24 cellular contexts compared by ENCODE assay signal in the genomic region with DNA sequence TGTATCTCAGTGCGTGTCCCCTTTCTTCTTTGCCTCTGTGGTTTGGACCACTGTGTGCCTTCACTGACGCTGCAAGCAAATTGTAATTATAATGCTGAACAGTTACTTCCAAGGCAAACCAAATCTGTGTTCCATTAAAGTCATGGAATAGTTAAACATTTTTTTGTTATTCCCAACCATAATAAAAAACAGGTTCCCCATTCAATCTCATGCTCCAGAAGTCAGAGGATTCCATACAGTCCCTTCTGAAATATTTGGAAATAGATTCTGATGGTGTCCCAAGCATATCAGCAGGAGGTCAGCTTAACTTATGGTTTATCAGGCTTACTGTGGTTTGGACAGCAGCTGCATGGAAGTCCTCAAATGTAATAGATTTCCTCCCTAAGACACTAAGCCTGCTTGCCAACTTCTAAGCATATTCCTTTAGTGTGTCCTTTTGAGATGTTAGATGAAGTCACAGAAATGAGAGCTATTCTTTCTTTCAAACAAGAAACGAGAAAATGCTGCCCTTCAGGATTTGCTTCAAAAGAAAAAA.
DNase-seq lines count a peak whose midpoint lies in the region; ATAC-seq, FAIRE-seq and TF ChIP-seq lines count a peak whose summit lies in the region.
"Had no signal": no experiment of that assay in that cellular context is flagged by ENCODE, and none has a peak within 500 bp of the region (broad histone marks: within the 10 kb centered on the region; RNA-seq: fewer than 3 reads in every experiment).

No MANE protein-coding gene starts in this region.

- H3K14ac ChIP-seq in mesenchymal stem cell (ENCODE audit: low read length in 2 of 2): no peak overlapping the region

- H3K18ac ChIP-seq in mesenchymal stem cell (ENCODE audit: low read depth in 1 of 2, low read length in 2 of 2): no peak overlapping the region

- no peak overlapping the region for H3K27ac Mint-ChIP-seq in astrocyte (ENCODE audit: unreplicated experiment)
- no peak overlapping the region for H3K27ac Mint-ChIP-seq in CD14-positive monocyte
- H3K27ac Mint-ChIP-seq: B cell, T-cell had no signal

- no peak for FAIRE-seq in astrocyte (lab: Jason Lieb, UNC)
- FAIRE-seq: GM12892, GM19239 had no signal

- H3K4me3 ChIP-seq in astrocyte (ENCODE audit: insufficient read depth, low read depth, low read length): no peak overlapping the region
- H3K4me3 ChIP-seq in mesenchymal stem cell (ENCODE audit: insufficient read depth in 1 of 2, low read depth in 1 of 2, low read length in 2 of 2): no peak overlapping the region
- no peak overlapping the region for H3K4me3 ChIP-seq in BE2C (ENCODE audit: low read depth, low read length)

- H3K4me1 ChIP-seq in astrocyte (ENCODE audit: insufficient read depth, low read length): no peaks in the 10 kb centered on the region
- no peaks in the 10 kb centered on the region for H3K4me1 ChIP-seq in mesenchymal stem cell (ENCODE audit: control insufficient read depth, insufficient read depth, low read depth, low read length)
- peaks cover 13% of the 10 kb centered on the region for H3K4me1 ChIP-seq in BE2C

- peaks cover 8% of the 10 kb centered on the region for H3K27me3 Mint-ChIP-seq in astrocyte (ENCODE audit: low read depth, unreplicated experiment)
- peaks cover 0 to 2% (median 1%) of the 10 kb centered on the region in 3 donors for H3K27me3 Mint-ChIP-seq in CD14-positive monocyte (ENCODE audit: low read depth in 3 of 3)
- H3K27me3 Mint-ChIP-seq: CD4-positive, CD25-positive, alpha-beta regulatory T cell had no signal

- H3K9me3 ChIP-seq in astrocyte (ENCODE audit: insufficient read depth, low read depth, low read length): no peaks in the 10 kb centered on the region
- H3K9me3 ChIP-seq in mesenchymal stem cell (ENCODE audit: control insufficient read depth, low read length): peaks cover 24% of the 10 kb centered on the region
- H3K9me3 ChIP-seq in BE2C: no peaks in the 10 kb centered on the region

- H3K9me3 Mint-ChIP-seq in astrocyte (ENCODE audit: unreplicated experiment) (peaks cover 4% of the 10 kb centered on the region), CD14-positive monocyte (peaks cover 10 to 25% (median 18%) of the 10 kb centered on the region in 7 donors)

- no peak overlapping the region for H2BK5ac ChIP-seq in mesenchymal stem cell (ENCODE audit: low read depth, low read length, poor library complexity, severe bottlenecking)

- H2AFZ ChIP-seq in astrocyte (ENCODE audit: low read depth, low read length) (no peak overlapping the region), mesenchymal stem cell (ENCODE audit: low read depth, low read length) (no peak overlapping the region)

- H2BK120ac ChIP-seq in mesenchymal stem cell (ENCODE audit: low read depth, low read length): no peak overlapping the region

- no peaks in the 10 kb centered on the region for H3K27me3 ChIP-seq in astrocyte (ENCODE audit: insufficient read depth, low read length)
- no peaks in the 10 kb centered on the region for H3K27me3 ChIP-seq in mesenchymal stem cell (ENCODE audit: control insufficient read depth in 1 of 2, insufficient read depth in 1 of 2, low read length in 2 of 2)
- H3K27me3 ChIP-seq in BE2C: no peaks in the 10 kb centered on the region

- peak; percentile 33 for DNase-seq in LHCN-M2 (ENCODE audit: low read depth)
- DNase-seq in astrocyte (ENCODE audit: low read depth): peak; percentile 8
- DNase-seq in mesenchymal stem cell: peak; percentile 5
- no peak for DNase-seq in DMS53 treated with DMSO at 0.1 percent for 48 hours (lab: John Stamatoyannopoulos, UW; ENCODE audit: unreplicated experiment)
- no peak for DNase-seq in BE2C
- no peak for DNase-seq in CD14-positive monocyte (ENCODE audit: low spot score)
- DNase-seq: CD4-positive, CD25-positive, alpha-beta regulatory T cell; DMS79; H7; MM.1S; NCI-H1092; NCI-H146; NCI-H2029; NCI-H2227 treated with DMSO at 0.1 percent for 48 hours; NCI-H510A; NK-92 treated with Interleukin-12 subunit alpha and Interleukin-12 subunit beta, amount 100 ng/mL, for 24 hours; SIG-M5; T-cell had no signal

- intact Hi-C loops in CD14-positive monocyte (cut with micrococcal nuclease): no loop called here

- H3K36me3 ChIP-seq in astrocyte (ENCODE audit: insufficient read depth, low read length) (no peaks in the 10 kb centered on the region), mesenchymal stem cell (ENCODE audit: control insufficient read depth in 1 of 2, insufficient read depth in 2 of 2, low read depth in 1 of 2, low read length in 2 of 2) (no peaks in the 10 kb centered on the region), BE2C (no peaks in the 10 kb centered on the region)

- no peaks in the 10 kb centered on the region for H4K20me1 ChIP-seq in astrocyte (ENCODE audit: insufficient read depth, low read length)

- H3K79me1 ChIP-seq in mesenchymal stem cell (replicated peaks; ENCODE audit: low read length, poor library complexity, severe bottlenecking): no peaks in the 10 kb centered on the region

- no peak overlapping the region for H2BK12ac ChIP-seq in mesenchymal stem cell (ENCODE audit: low read length in 2 of 2)

- no peak for TF ChIP-seq CTCF in 22Rv1 (IDR thresholded peaks at IDR 0.05)
- TF ChIP-seq CTCF in astrocyte (IDR thresholded peaks at IDR 0.05; ENCODE audit: insufficient read depth, low read depth, low read length): no peak
- no peak for TF ChIP-seq CTCF in BE2C (IDR thresholded peaks at IDR 0.05; ENCODE audit: low read depth, low read length)
- no peak for TF ChIP-seq CTCF in CD14-positive monocyte (IDR thresholded peaks at IDR 0.05)

- no peak overlapping the region for H2AK5ac ChIP-seq in mesenchymal stem cell (ENCODE audit: low read length, severe bottlenecking)

- no peak overlapping the region for H2BK15ac ChIP-seq in mesenchymal stem cell (ENCODE audit: low read depth, poor library complexity, severe bottlenecking)

- H3K4ac ChIP-seq in mesenchymal stem cell (ENCODE audit: low read depth in 1 of 2, low read length in 2 of 2): no peak overlapping the region

- H3K27ac ChIP-seq in 22Rv1 (peak overlapping the region; percentile 33; the same call in 1 of the 2 replicates), astrocyte (ENCODE audit: low read depth, low read length) (no peak overlapping the region), mesenchymal stem cell (ENCODE audit: low read length, poor library complexity, severe bottlenecking) (no peak overlapping the region)

- no peaks in the 10 kb centered on the region for H3K79me2 ChIP-seq in astrocyte (ENCODE audit: insufficient read depth, low read length)

- H3K9ac ChIP-seq in astrocyte (ENCODE audit: low read length) (no peak overlapping the region), mesenchymal stem cell (ENCODE audit: low read length) (no peak overlapping the region)

- no peak overlapping the region for H4K8ac ChIP-seq in mesenchymal stem cell (ENCODE audit: low read length)

- H3K4me1 Mint-ChIP-seq in astrocyte (ENCODE audit: low read depth, unreplicated experiment) (no peaks in the 10 kb centered on the region), CD14-positive monocyte (peaks cover 10% of the 10 kb centered on the region)
- H3K4me1 Mint-ChIP-seq: B cell; CD4-positive, CD25-positive, alpha-beta regulatory T cell; T-cell had no signal

- no peak for ATAC-seq in GM21367 (IDR thresholded peaks at IDR 0.05; ENCODE audit: unreplicated experiment)
- ATAC-seq: Panc1, T-cell had no signal

- H3K4me3 Mint-ChIP-seq in astrocyte (ENCODE audit: unreplicated experiment) (no peak overlapping the region), CD14-positive monocyte (no peak overlapping the region)
- H3K4me3 Mint-ChIP-seq: B cell; CD4-positive, CD25-positive, alpha-beta regulatory T cell; T-cell had no signal

- H3K4me2 ChIP-seq in astrocyte (ENCODE audit: low read length) (no peak overlapping the region), mesenchymal stem cell (ENCODE audit: low read length, poor library complexity, severe bottlenecking) (no peak overlapping the region)

- H3K23ac ChIP-seq in mesenchymal stem cell (ENCODE audit: low read length in 2 of 2): no peak overlapping the region

- 100% methylated on average over 2 of the region's 3 CpGs for WGBS in mesenchymal stem cell

- H3K36me3 Mint-ChIP-seq in astrocyte (ENCODE audit: low read depth, unreplicated experiment) (no peaks in the 10 kb centered on the region), CD14-positive monocyte (peaks cover 0 to 7% of the 10 kb centered on the region in 2 donors)
- H3K36me3 Mint-ChIP-seq: CD4-positive, CD25-positive, alpha-beta regulatory T cell; T-cell had no signal

- H4K91ac ChIP-seq in mesenchymal stem cell (ENCODE audit: low read length): no peak overlapping the region

Comparison
In these comparisons a context has a peak if more than half of its experiments do, and no peak if none do; other contexts are left out.
1. DNase-seq: peak in LHCN-M2 (single experiment), astrocyte (single experiment) and mesenchymal stem cell (single experiment); none in DMS53 treated with DMSO at 0.1 percent for 48 hours (single experiment), BE2C (single experiment) and CD14-positive monocyte (single experiment).